In the genomic region with DNA sequence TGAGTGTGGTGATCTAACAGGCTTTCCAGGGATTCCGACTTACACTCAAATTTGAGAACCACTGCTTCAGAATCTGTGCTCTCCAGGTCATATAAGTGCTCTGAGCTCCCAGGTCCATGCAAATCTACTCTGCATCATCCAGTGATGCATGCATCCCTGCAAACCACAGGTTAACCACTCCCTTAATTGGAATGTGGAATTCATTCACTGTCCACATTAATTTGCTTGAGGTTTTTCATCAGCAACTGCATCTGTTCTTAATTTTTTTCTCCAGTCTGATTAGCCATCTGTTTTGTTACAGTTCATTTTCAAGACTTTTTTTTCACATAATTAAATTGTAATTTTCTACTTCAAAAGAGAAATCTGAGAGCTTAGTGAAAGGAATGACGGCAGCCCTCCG, we compare ENCODE assay signal across 11 cellular contexts. TPM values are rescaled to one million over a fixed set of nuclear protein-coding genes. Genes with fewer than 3 reads are reported as not detected.
DNase-seq lines count a peak whose midpoint lies in the region; ATAC-seq and TF ChIP-seq lines count a peak whose summit lies in the region.
"Had no signal": no experiment of that assay in that cellular context is flagged by ENCODE, and none has a peak within 500 bp of the region (broad histone marks: within the 10 kb centered on the region; RNA-seq: fewer than 3 reads in every experiment).

No MANE protein-coding gene starts in this region.

- ATAC-seq in SK-N-SH treated with all-trans-retinoic acid at 6 μM for 48 hours, result peak; percentile 75
- ATAC-seq in GM18520 (IDR thresholded peaks at IDR 0.05; ENCODE audit: unreplicated experiment), result no peak
- ATAC-seq in HG03439 (IDR thresholded peaks at IDR 0.05; ENCODE audit: unreplicated experiment), result no peak

- H3K4me3 ChIP-seq in AG04449 (ENCODE audit: low read depth, low read length) (no peak overlapping the region), fibroblast of villous mesenchyme (ENCODE audit: low read depth, low read length) (no peak overlapping the region)
- H3K4me3 ChIP-seq: SK-N-MC, tibial artery had no signal

- TF ChIP-seq CTCF in AG04449 (IDR thresholded peaks at IDR 0.05; ENCODE audit: insufficient read depth, low read length, missing control alignments) (no peak), fibroblast of villous mesenchyme (IDR thresholded peaks at IDR 0.05; ENCODE audit: insufficient read depth, low read depth, low read length) (no peak)

- DNase-seq in AG04449 (ENCODE audit: low read depth, low spot score) (peak; percentile 24), H4 (ENCODE audit: low spot score) (peak; percentile 55), fibroblast of villous mesenchyme (ENCODE audit: low read depth) (peak; percentile 57), Kasumi-1 (lab: John Stamatoyannopoulos, UW) (no peak), NCI-H748 treated with DMSO at 0.1 percent for 48 hours (lab: John Stamatoyannopoulos, UW) (no peak)
- DNase-seq: NCI-H2081 treated with DMSO at 0.1 percent for 48 hours, tibial artery had no signal

- POLR2A ChIA-PET in AG04449 (lab: Yijun Ruan, JAX), result interaction anchor here (0.8 kb wide), 1 partner anchor 15 kb away, joined by 3 read pairs; no protein-coding TSS in a partner anchor

- CTCF ChIA-PET in AG04449 (lab: Yijun Ruan, JAX), result interaction anchor here (0.9 to 5.6 kb wide), 4 partner anchors 11 to 335 kb away, joined by 3 to 39 read pairs (median 9); no protein-coding TSS in a partner anchor

TF ChIP-seq in SK-N-SH treated with all-trans-retinoic acid at 6 μM for 48 hours, 23 proteins besides CTCF, POLR2A, EP300 and RAD21:
- TF ChIP-seq GLIS3 (CRISPR knock-in tag; IDR thresholded peaks at IDR 0.05) (no peak), PPARA (CRISPR knock-in tag; IDR thresholded peaks at IDR 0.05; ENCODE audit: borderline replicate concordance) (no peak), CSDC2 (CRISPR knock-in tag; IDR thresholded peaks at IDR 0.05) (no peak), ZC3H10 (CRISPR knock-in tag; IDR thresholded peaks at IDR 0.05) (0 out of 2 replicates have a peak, but pooled peaks have one; percentile 14), ZFP3 (CRISPR knock-in tag; IDR thresholded peaks at IDR 0.05) (no peak), TOX (CRISPR knock-in tag; IDR thresholded peaks at IDR 0.05; ENCODE audit: borderline replicate concordance) (peak; percentile 57; the same call in 1 of the 2 replicates), ZNF70 (CRISPR knock-in tag; IDR thresholded peaks at IDR 0.05) (no peak), ESRRG (CRISPR knock-in tag; IDR thresholded peaks at IDR 0.05) (no peak), ZFP30 (CRISPR knock-in tag; IDR thresholded peaks at IDR 0.05) (no peak), ISL1 (CRISPR knock-in tag; IDR thresholded peaks at IDR 0.05) (no peak), OSR1 (CRISPR knock-in tag; IDR thresholded peaks at IDR 0.05) (no peak), ARNTL (CRISPR knock-in tag; IDR thresholded peaks at IDR 0.05; ENCODE audit: borderline replicate concordance, low read depth) (no peak)
- TF ChIP-seq, protein P1, sequence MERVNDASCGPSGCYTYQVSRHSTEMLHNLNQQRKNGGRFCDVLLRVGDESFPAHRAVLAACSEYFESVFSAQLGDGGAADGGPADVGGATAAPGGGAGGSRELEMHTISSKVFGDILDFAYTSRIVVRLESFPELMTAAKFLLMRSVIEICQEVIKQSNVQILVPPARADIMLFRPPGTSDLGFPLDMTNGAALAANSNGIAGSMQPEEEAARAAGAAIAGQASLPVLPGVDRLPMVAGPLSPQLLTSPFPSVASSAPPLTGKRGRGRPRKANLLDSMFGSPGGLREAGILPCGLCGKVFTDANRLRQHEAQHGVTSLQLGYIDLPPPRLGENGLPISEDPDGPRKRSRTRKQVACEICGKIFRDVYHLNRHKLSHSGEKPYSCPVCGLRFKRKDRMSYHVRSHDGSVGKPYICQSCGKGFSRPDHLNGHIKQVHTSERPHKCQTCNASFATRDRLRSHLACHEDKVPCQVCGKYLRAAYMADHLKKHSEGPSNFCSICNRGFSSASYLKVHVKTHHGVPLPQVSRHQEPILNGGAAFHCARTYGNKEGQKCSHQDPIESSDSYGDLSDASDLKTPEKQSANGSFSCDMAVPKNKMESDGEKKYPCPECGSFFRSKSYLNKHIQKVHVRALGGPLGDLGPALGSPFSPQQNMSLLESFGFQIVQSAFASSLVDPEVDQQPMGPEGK (CRISPR knock-in tag; IDR thresholded peaks at IDR 0.05; ENCODE audit: borderline replicate concordance), result no peak

RNA-seq across cellular contexts. Expression of a gene that starts 43.4 kb away (rescaled TPM):
- 1.2 and 1.7 TPM in 2 replicates for total RNA-seq in H4 (2014; rRNA removed; shearing (Covaris generic))
- 7.3 and 7.4 TPM in 2 replicates for total RNA-seq in fibroblast of villous mesenchyme

Comparison
In these comparisons a context has a peak if more than half of its experiments do, and no peak if none do; other contexts are left out.
1. DNase-seq: peak in AG04449 (single experiment), H4 (single experiment) and fibroblast of villous mesenchyme (single experiment); none in Kasumi-1 (0 of 2) and NCI-H748 treated with DMSO at 0.1 percent for 48 hours (single experiment).